Comparison of ENCODE assay signal across 1 cellular context in the genomic region with DNA sequence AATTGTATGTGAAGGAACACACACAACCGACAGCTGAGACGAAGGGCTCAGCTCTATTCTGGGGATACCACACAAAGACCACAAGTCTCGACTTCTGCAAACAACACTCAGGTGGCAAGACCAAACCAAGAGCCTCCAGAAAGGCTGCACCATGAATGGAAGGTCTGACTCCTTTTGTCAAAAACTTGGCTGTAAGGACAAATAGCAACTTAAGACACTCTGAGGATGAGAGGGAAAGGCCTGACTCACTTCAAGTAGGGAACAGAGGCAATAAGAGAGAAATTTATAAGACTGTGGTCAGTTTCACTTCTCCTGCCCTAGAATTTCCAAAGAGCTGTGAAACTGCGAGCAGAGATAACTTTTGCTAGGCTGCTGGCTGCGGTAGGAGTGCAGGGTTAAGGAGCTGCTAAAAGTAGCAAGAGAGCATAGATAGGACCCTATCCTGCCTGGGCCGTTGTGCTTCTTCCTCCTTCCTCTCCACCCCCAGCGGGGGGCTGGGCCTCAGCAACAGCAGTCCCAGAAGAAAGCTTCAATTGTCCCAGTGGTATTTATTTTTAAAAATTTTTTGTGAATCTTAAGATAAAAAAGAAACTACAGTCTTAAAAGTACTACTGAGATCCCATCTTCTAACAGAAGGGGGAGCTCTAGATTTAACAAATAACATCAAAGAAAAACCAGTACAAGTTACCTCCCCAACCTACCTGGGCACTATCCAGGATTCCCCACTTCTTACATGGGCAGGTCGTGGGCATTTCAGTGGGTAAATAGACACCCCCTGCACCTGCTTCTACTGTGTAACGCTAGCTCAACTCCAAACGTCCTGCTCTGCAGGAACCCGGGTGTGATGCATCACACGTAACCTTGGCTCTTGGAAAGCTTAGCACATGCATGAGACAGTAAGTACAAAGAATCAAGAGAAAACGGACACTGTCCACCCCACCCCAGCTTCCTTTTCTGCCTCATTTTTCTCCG.
TF ChIP-seq lines count a peak whose summit lies in the region.

No MANE protein-coding gene starts in this region.

TF ChIP-seq in WTC11, 78 proteins besides CTCF, POLR2A, EP300 and RAD21 (continued from another document):
- TF ChIP-seq, protein P1, sequence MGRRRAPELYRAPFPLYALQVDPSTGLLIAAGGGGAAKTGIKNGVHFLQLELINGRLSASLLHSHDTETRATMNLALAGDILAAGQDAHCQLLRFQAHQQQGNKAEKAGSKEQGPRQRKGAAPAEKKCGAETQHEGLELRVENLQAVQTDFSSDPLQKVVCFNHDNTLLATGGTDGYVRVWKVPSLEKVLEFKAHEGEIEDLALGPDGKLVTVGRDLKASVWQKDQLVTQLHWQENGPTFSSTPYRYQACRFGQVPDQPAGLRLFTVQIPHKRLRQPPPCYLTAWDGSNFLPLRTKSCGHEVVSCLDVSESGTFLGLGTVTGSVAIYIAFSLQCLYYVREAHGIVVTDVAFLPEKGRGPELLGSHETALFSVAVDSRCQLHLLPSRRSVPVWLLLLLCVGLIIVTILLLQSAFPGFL (CRISPR knock-in tag; IDR thresholded peaks at IDR 0.05; ENCODE audit: borderline replicate concordance): no peak
- TF ChIP-seq, protein P2, sequence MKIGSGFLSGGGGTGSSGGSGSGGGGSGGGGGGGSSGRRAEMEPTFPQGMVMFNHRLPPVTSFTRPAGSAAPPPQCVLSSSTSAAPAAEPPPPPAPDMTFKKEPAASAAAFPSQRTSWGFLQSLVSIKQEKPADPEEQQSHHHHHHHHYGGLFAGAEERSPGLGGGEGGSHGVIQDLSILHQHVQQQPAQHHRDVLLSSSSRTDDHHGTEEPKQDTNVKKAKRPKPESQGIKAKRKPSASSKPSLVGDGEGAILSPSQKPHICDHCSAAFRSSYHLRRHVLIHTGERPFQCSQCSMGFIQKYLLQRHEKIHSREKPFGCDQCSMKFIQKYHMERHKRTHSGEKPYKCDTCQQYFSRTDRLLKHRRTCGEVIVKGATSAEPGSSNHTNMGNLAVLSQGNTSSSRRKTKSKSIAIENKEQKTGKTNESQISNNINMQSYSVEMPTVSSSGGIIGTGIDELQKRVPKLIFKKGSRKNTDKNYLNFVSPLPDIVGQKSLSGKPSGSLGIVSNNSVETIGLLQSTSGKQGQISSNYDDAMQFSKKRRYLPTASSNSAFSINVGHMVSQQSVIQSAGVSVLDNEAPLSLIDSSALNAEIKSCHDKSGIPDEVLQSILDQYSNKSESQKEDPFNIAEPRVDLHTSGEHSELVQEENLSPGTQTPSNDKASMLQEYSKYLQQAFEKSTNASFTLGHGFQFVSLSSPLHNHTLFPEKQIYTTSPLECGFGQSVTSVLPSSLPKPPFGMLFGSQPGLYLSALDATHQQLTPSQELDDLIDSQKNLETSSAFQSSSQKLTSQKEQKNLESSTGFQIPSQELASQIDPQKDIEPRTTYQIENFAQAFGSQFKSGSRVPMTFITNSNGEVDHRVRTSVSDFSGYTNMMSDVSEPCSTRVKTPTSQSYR (CRISPR knock-in tag; IDR thresholded peaks at IDR 0.05): no peak
- TF ChIP-seq, protein P3, sequence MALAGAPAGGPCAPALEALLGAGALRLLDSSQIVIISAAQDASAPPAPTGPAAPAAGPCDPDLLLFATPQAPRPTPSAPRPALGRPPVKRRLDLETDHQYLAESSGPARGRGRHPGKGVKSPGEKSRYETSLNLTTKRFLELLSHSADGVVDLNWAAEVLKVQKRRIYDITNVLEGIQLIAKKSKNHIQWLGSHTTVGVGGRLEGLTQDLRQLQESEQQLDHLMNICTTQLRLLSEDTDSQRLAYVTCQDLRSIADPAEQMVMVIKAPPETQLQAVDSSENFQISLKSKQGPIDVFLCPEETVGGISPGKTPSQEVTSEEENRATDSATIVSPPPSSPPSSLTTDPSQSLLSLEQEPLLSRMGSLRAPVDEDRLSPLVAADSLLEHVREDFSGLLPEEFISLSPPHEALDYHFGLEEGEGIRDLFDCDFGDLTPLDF (CRISPR knock-in tag; IDR thresholded peaks at IDR 0.05): no peak
- no peak for TF ChIP-seq KAT7 (CRISPR knock-in tag; IDR thresholded peaks at IDR 0.05; ENCODE audit: borderline replicate concordance)
- TF ChIP-seq, protein P4, sequence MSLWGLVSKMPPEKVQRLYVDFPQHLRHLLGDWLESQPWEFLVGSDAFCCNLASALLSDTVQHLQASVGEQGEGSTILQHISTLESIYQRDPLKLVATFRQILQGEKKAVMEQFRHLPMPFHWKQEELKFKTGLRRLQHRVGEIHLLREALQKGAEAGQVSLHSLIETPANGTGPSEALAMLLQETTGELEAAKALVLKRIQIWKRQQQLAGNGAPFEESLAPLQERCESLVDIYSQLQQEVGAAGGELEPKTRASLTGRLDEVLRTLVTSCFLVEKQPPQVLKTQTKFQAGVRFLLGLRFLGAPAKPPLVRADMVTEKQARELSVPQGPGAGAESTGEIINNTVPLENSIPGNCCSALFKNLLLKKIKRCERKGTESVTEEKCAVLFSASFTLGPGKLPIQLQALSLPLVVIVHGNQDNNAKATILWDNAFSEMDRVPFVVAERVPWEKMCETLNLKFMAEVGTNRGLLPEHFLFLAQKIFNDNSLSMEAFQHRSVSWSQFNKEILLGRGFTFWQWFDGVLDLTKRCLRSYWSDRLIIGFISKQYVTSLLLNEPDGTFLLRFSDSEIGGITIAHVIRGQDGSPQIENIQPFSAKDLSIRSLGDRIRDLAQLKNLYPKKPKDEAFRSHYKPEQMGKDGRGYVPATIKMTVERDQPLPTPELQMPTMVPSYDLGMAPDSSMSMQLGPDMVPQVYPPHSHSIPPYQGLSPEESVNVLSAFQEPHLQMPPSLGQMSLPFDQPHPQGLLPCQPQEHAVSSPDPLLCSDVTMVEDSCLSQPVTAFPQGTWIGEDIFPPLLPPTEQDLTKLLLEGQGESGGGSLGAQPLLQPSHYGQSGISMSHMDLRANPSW (CRISPR knock-in tag; conservative IDR thresholded peaks at IDR 0.05; ENCODE audit: low read depth): no peak
- no peak for TF ChIP-seq FOXJ3 (CRISPR knock-in tag; IDR thresholded peaks at IDR 0.05; ENCODE audit: borderline replicate concordance)
TF ChIP-seq in WTC11: peak in this region for 0.
